Comparison of ENCODE assay signal across 8 cellular contexts in the genomic region with DNA sequence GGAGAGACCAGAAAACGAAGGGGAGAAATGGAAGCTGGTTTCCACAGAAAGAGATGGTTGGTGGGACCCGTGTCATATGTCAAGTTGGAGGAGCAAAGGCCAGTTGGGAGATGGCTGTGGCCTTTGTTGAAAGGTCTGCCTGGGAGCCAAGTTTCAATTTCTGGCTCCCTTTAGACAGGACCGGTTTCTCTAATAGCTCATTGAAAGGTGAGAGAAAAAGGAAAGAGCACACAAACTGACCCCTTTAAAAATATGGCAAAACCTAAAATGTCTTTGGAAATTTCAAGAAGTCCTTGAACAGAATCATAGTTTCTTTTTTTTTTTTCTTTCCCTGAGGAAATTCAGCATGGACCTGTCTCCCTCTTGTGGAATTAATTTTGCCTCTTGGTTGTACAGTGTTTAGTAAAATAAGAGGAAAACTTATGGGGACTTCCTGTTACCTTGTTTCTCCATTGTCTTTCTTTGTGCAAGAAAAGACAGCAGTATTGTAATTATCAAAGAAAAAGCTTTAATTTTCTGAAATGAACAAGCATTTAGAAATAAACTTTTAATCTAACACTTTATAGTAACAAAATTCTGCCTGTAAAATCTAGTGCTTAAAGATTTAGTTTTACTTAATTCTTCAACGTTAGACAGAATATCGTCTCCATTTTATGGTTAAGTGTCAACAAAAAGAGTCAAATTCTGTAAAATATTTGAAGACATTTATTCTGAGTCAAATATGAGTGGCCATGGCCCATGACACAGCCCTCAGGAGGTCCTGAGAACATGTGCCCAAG.
DNase-seq lines count a peak whose midpoint lies in the region; ATAC-seq and TF ChIP-seq lines count a peak whose summit lies in the region.

No MANE protein-coding gene starts in this region.

- peak; percentile 41 for TF ChIP-seq CTCF in Calu3 (IDR thresholded peaks at IDR 0.05; ENCODE audit: unreplicated experiment)
- TF ChIP-seq CTCF in ovary (IDR thresholded peaks at IDR 0.05): peak; percentile 35 to 55 (median 37)

- CTCF ChIA-PET in Calu3 (lab: Charles Lee): interaction anchor here (0.7 to 1.9 kb wide), 4 partner anchors 284 to 783 kb away, joined by 3 to 10 read pairs (median 4); no protein-coding TSS in a partner anchor

- H3K9me3 ChIP-seq in ovary: no peaks in the 10 kb centered on the region

- no peak overlapping the region for H3K4me3 ChIP-seq in ovary

- intact Hi-C loops in Calu3 (cut with micrococcal nuclease; ENCODE audit: unreplicated experiment): loop anchor here (1.0 to 5.0 kb wide), 5 partner anchors 199 to 336 kb away; no protein-coding TSS in a partner anchor
- intact Hi-C loops in ovary (cut with DNase I): loop anchor here (2.0 to 10.0 kb wide), 6 partner anchors 254 to 337 kb away; a partner anchor contains a TSS

- H3K27ac Mint-ChIP-seq in Calu3 (ENCODE audit: unreplicated experiment): no peak overlapping the region

- peaks cover 4% of the 10 kb centered on the region for H3K9me3 Mint-ChIP-seq in Calu3 (ENCODE audit: low read depth, unreplicated experiment)

- no peak overlapping the region for H3K4me3 Mint-ChIP-seq in Calu3 (ENCODE audit: low read depth, unreplicated experiment)

- 37 to 55% (median 49%) methylated on average over 5 of the region's 5 CpGs for WGBS in ovary, 3 donors

- no peaks in the 10 kb centered on the region for H3K27me3 Mint-ChIP-seq in Calu3 (ENCODE audit: unreplicated experiment)

- TF ChIP-seq POLR2A in ovary (IDR thresholded peaks at IDR 0.05): no peak

- H3K27me3 ChIP-seq in ovary: no peaks in the 10 kb centered on the region

- no TSS peak for BruUV-seq in Calu3 (replicated peaks; lab: Mats Ljungman, UMichigan)

- H3K36me3 Mint-ChIP-seq in Calu3 (ENCODE audit: insufficient read depth, unreplicated experiment): no peaks in the 10 kb centered on the region

- peaks cover 2% of the 10 kb centered on the region for H3K4me1 ChIP-seq in ovary (ENCODE audit: insufficient read depth)

- H3K27ac ChIP-seq in ovary: no peak overlapping the region

- ATAC-seq in esophagus mucosa: peak; percentile 64
- ATAC-seq in HG02970 (IDR thresholded peaks at IDR 0.05; ENCODE audit: low FRiP score, unreplicated experiment): no peak
- ATAC-seq in HG03457 (IDR thresholded peaks at IDR 0.05; ENCODE audit: unreplicated experiment): no peak

- DNase-seq in Calu3 (no peak), NCI-H446 treated with DMSO at 0.1 percent for 48 hours (lab: John Stamatoyannopoulos, UW) (peak; percentile 17), ovary (no peak), anterior cingulate cortex (lab: John Stamatoyannopoulos, UW) (no peak)
- no peak for DNase-seq in activated effector memory CD4-positive, alpha-beta T cell treated with anti-CD3 and anti-CD28 coated beads, Interleukin-2, amount 50 U/mL, for 16 hours

- H3K36me3 ChIP-seq in ovary: no peaks in the 10 kb centered on the region

- TF ChIP-seq EP300 in ovary (IDR thresholded peaks at IDR 0.05): no peak

- H3K4me1 Mint-ChIP-seq in Calu3 (ENCODE audit: low read depth, unreplicated experiment): peaks cover under 1% of the 10 kb centered on the region
